In genomic region chr1:169348356-169349036, GRCh38 we compare ENCODE assay signal across 1 cellular context.
TF ChIP-seq lines count a peak whose summit lies in the region.

No MANE protein-coding gene starts in this region.

TF ChIP-seq in H1, 55 proteins besides CTCF, POLR2A, EP300 and RAD21:
- TF ChIP-seq ASH2L (IDR thresholded peaks at IDR 0.05; ENCODE audit: low read length): no peak
- no peak for TF ChIP-seq HDAC6 (IDR thresholded peaks at IDR 0.05; ENCODE audit: low read depth, low read length)
- TF ChIP-seq POLR2AphosphoS5 (IDR thresholded peaks at IDR 0.05; ENCODE audit: low read depth, low read length): no peak
- TF ChIP-seq CHD1 (IDR thresholded peaks at IDR 0.05; ENCODE audit: low read depth, low read length): no peak
- no peak for TF ChIP-seq BRCA1 (IDR thresholded peaks at IDR 0.05; ENCODE audit: low read depth, low read length)
- no peak for TF ChIP-seq CHD2 (IDR thresholded peaks at IDR 0.05; ENCODE audit: low read length)
- TF ChIP-seq E2F6 (IDR thresholded peaks at IDR 0.05): no peak
- no peak for TF ChIP-seq MAX (IDR thresholded peaks at IDR 0.05)
- TF ChIP-seq KDM4A (IDR thresholded peaks at IDR 0.05; ENCODE audit: low read depth, low read length, severe bottlenecking): no peak
- no peak for TF ChIP-seq TAF1 (IDR thresholded peaks at IDR 0.05; ENCODE audit: low read depth, low read length)
- no peak for TF ChIP-seq HDAC2 (IDR thresholded peaks at IDR 0.05; ENCODE audit: borderline replicate concordance in 1 of 2, low read depth in 2 of 2, low read length in 2 of 2)
- TF ChIP-seq SP4 (IDR thresholded peaks at IDR 0.05; ENCODE audit: low read length): no peak
- no peak for TF ChIP-seq BACH1 (IDR thresholded peaks at IDR 0.05; ENCODE audit: low read length)
- TF ChIP-seq GABPA (IDR thresholded peaks at IDR 0.05; ENCODE audit: borderline replicate concordance, insufficient read depth, low read length): no peak
- no peak for TF ChIP-seq CBX5 (IDR thresholded peaks at IDR 0.05; ENCODE audit: low read depth, low read length)
- TF ChIP-seq RBBP5 (IDR thresholded peaks at IDR 0.05; ENCODE audit: borderline replicate concordance, low read depth, low read length): no peak
